In the genomic region with DNA sequence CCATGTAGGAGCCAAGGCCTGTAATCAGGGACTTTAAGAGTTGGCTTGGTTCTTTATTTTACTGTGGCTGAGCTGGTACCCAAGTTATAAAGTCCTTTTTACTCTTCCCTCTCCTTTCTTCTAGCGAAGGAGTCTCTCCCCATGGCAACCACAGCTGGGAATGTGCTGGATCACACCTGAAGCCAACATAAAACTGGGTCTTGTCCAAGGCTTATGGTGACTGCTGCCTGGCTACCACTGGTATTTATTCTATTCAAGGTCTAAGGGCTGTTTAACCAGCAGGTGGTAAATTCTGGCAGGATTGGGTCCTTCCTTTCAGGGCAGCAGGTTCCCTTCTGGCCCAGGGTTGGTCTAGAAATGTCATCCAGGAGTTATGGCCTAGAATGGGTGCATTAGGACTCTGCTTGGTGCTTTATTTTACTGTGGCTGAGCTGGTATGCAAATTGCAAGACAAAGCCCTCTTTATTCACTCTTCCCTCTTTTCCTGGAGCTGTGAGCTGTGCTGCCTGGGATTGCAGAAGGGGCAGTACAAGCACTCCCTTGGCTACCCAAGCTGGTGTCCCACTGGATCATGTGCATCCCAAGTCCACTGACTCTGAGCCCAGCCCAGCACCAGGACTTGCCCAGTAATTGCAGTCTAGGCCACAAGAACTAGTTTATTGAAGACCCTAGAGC, we compare ENCODE assay signal across 22 cellular contexts. TPM values are rescaled to one million over a fixed set of nuclear protein-coding genes. Genes with fewer than 3 reads are reported as not detected.
DNase-seq lines count a peak whose midpoint lies in the region; ATAC-seq and TF ChIP-seq lines count a peak whose summit lies in the region.
"Had no signal": no experiment of that assay in that cellular context is flagged by ENCODE, and none has a peak within 500 bp of the region (broad histone marks: within the 10 kb centered on the region; RNA-seq: fewer than 3 reads in every experiment).

No MANE protein-coding gene starts in this region.

- POLR2A ChIA-PET in naive thymus-derived CD8-positive, alpha-beta T cell (lab: Charles Lee) = no interaction called here

- peaks cover 5% of the 10 kb centered on the region for H3K27me3 Mint-ChIP-seq in activated naive CD4-positive, alpha-beta T cell treated with anti-CD3 and anti-CD28 coated beads, Interleukin-2, amount 50 U/mL, for 24 hours
- peaks cover 9% of the 10 kb centered on the region for H3K27me3 Mint-ChIP-seq in brain
- H3K27me3 Mint-ChIP-seq in activated T-cell treated with anti-CD3 and anti-CD28 coated beads, Interleukin-2, amount 50 U/mL, for 4 hours (ENCODE audit: low read depth) = peaks cover 9% of the 10 kb centered on the region
- peaks cover 0 to 12% (median 2%) of the 10 kb centered on the region in 5 donors for H3K27me3 Mint-ChIP-seq in naive thymus-derived CD8-positive, alpha-beta T cell

- DNase-seq in activated naive CD4-positive, alpha-beta T cell treated with anti-CD3 and anti-CD28 coated beads, Interleukin-2, amount 50 U/mL, for 16 hours = no peak
- no peak for DNase-seq in activated T-cell treated with anti-CD3 and anti-CD28 coated beads, Interleukin-2, amount 50 U/mL, for 4 hours
- no peak for DNase-seq in naive thymus-derived CD8-positive, alpha-beta T cell
- DNase-seq: activated CD4-positive, alpha-beta T cell treated with anti-CD3 and anti-CD28 coated beads for 1 hour; activated effector memory CD4-positive, alpha-beta T cell treated with Interleukin-2 at 50 U/mL for 16 hours; amniotic stem cell; DMS 273 treated with DMSO at 0.1 percent for 48 hours; GF-D8; Karpas-422; left colon; NCI-H1417; RPMI8226; stimulated activated CD4-positive, alpha-beta T cell treated with anti-CD3 and anti-CD28 coated beads, Interleukin-4, amount 100 ng/mL, for 24 hours had no signal

- H3K4me3 Mint-ChIP-seq in activated naive CD4-positive, alpha-beta T cell treated with anti-CD3 and anti-CD28 coated beads, Interleukin-2, amount 50 U/mL, for 24 hours = no peak overlapping the region
- H3K4me3 Mint-ChIP-seq in brain = no peak overlapping the region
- H3K4me3 Mint-ChIP-seq in activated T-cell treated with anti-CD3 and anti-CD28 coated beads, Interleukin-2, amount 50 U/mL, for 4 hours = no peak overlapping the region
- H3K4me3 Mint-ChIP-seq in naive thymus-derived CD8-positive, alpha-beta T cell = no peak overlapping the region

- peaks cover 16% of the 10 kb centered on the region for H3K36me3 Mint-ChIP-seq in activated naive CD4-positive, alpha-beta T cell treated with anti-CD3 and anti-CD28 coated beads, Interleukin-2, amount 50 U/mL, for 24 hours
- H3K36me3 Mint-ChIP-seq in brain = peaks cover 64% of the 10 kb centered on the region
- H3K36me3 Mint-ChIP-seq in activated T-cell treated with anti-CD3 and anti-CD28 coated beads, Interleukin-2, amount 50 U/mL, for 4 hours (ENCODE audit: insufficient read depth) = no peaks in the 10 kb centered on the region
- H3K36me3 Mint-ChIP-seq in naive thymus-derived CD8-positive, alpha-beta T cell = peaks cover 2 to 34% (median 21%) of the 10 kb centered on the region in 3 donors

- peak overlapping the region; percentile 33 for H3K27ac Mint-ChIP-seq in activated naive CD4-positive, alpha-beta T cell treated with anti-CD3 and anti-CD28 coated beads, Interleukin-2, amount 50 U/mL, for 24 hours
- peak overlapping the region in 3 of 5 experiments; percentile 21 to 84 (median 54) for H3K27ac Mint-ChIP-seq in brain
- no peak overlapping the region for H3K27ac Mint-ChIP-seq in naive thymus-derived CD8-positive, alpha-beta T cell

- peaks cover 30% of the 10 kb centered on the region for H3K9me3 Mint-ChIP-seq in activated naive CD4-positive, alpha-beta T cell treated with anti-CD3 and anti-CD28 coated beads, Interleukin-2, amount 50 U/mL, for 24 hours
- H3K9me3 Mint-ChIP-seq in brain = peaks cover 20 to 51% (median 36%) of the 10 kb centered on the region in 5 experiments
- H3K9me3 Mint-ChIP-seq in activated T-cell treated with anti-CD3 and anti-CD28 coated beads, Interleukin-2, amount 50 U/mL, for 4 hours = peaks cover 24% of the 10 kb centered on the region
- peaks cover 12 to 38% (median 27%) of the 10 kb centered on the region in 9 donors for H3K9me3 Mint-ChIP-seq in naive thymus-derived CD8-positive, alpha-beta T cell

- peaks cover 14% of the 10 kb centered on the region for H3K4me1 Mint-ChIP-seq in activated naive CD4-positive, alpha-beta T cell treated with anti-CD3 and anti-CD28 coated beads, Interleukin-2, amount 50 U/mL, for 24 hours
- peaks cover 11% of the 10 kb centered on the region for H3K4me1 Mint-ChIP-seq in brain
- peaks cover 12% of the 10 kb centered on the region for H3K4me1 Mint-ChIP-seq in activated T-cell treated with anti-CD3 and anti-CD28 coated beads, Interleukin-2, amount 50 U/mL, for 4 hours (ENCODE audit: low read depth)
- H3K4me1 Mint-ChIP-seq in naive thymus-derived CD8-positive, alpha-beta T cell = peaks cover 7 to 19% (median 15%) of the 10 kb centered on the region in 4 donors

- H3K27ac ChIP-seq in layer of hippocampus (ENCODE audit: low read depth, low read length) = peak overlapping the region; percentile 84
- peak overlapping the region; percentile 93 for H3K27ac ChIP-seq in temporal lobe (ENCODE audit: low read depth, low read length)
- H3K27ac ChIP-seq: 22Rv1, coronary artery, suprapubic skin had no signal

- no peaks in the 10 kb centered on the region for H3K27me3 ChIP-seq in layer of hippocampus (ENCODE audit: control insufficient read depth, insufficient read depth, low read length)
- H3K27me3 ChIP-seq: suprapubic skin had no signal

- TF ChIP-seq CTCF in brain (conservative IDR thresholded peaks at IDR 0.05) = no peak

- ATAC-seq in activated T-cell treated with anti-CD3 and anti-CD28 coated beads, Interleukin-2, amount 50 U/mL, for 4 hours = no peak
- no peak for ATAC-seq in naive thymus-derived CD8-positive, alpha-beta T cell
- ATAC-seq in GM21423 (IDR thresholded peaks at IDR 0.05; ENCODE audit: unreplicated experiment) = no peak
- ATAC-seq: left colon had no signal

RNA-seq across cellular contexts. Expression of gene SLC22A15, which starts 26.6 kb away (rescaled TPM):
- polyA plus RNA-seq in brain (ENCODE audit: insufficient read depth, low read depth, low replicate concordance) = 2.8 TPM
- 8.9 TPM for total RNA-seq in temporal lobe
- under 1 TPM; 0.05 to 0.55 (median 0.08) TPM for total RNA-seq in activated T-cell treated with anti-CD3 and anti-CD28 coated beads, Interleukin-2, amount 50 U/mL, for 4 hours
- total RNA-seq in naive thymus-derived CD8-positive, alpha-beta T cell = under 1 TPM; 0.27 to 0.39 TPM
- polyA plus RNA-seq in naive thymus-derived CD8-positive, alpha-beta T cell = not detected
- polyA plus RNA-seq: endothelial cell of umbilical vein had no signal

Comparison
In these comparisons a context has a peak if more than half of its experiments do, and no peak if none do; other contexts are left out.
1. H3K27ac Mint-ChIP-seq: peak in activated naive CD4-positive, alpha-beta T cell treated with anti-CD3 and anti-CD28 coated beads, Interleukin-2, amount 50 U/mL, for 24 hours (single experiment) and brain (3 of 5); none in naive thymus-derived CD8-positive, alpha-beta T cell (0 of 10).